In genomic region chr2:197452754-197453122, GRCh38 we compare ENCODE assay signal across 8 cellular contexts. TPM values are rescaled to one million over a fixed set of nuclear protein-coding genes. Genes with fewer than 3 reads are reported as not detected.
DNase-seq lines count a peak whose midpoint lies in the region; ATAC-seq and TF ChIP-seq lines count a peak whose summit lies in the region.

No MANE protein-coding gene starts in this region.

- peaks cover 15% of the 10 kb centered on the region for H3K4me1 Mint-ChIP-seq in progenitor cell of endocrine pancreas (ENCODE audit: low read depth)

- TF ChIP-seq POLR2A in Raji (IDR thresholded peaks at IDR 0.05; ENCODE audit: insufficient read depth, low read depth, low read length) (peak; percentile 76; the same call in 1 of the 2 replicates), esophagus squamous epithelium (IDR thresholded peaks at IDR 0.05) (no peak)

- H4K20me1 ChIP-seq in DND-41 (ENCODE audit: insufficient read depth, low read length), result peaks cover 19% of the 10 kb centered on the region; the same call in 1 of the 2 replicates

- H3K36me3 Mint-ChIP-seq in progenitor cell of endocrine pancreas (ENCODE audit: insufficient read depth), result no peaks in the 10 kb centered on the region

- peak overlapping the region; percentile 84 for H2AFZ ChIP-seq in DND-41 (ENCODE audit: low read depth, low read length)

- DNase-seq in DND-41, result no peak
- no peak for DNase-seq in esophagus squamous epithelium (lab: John Stamatoyannopoulos, UW)
- DNase-seq in progenitor cell of endocrine pancreas (ENCODE audit: low spot score, unreplicated experiment), result no peak
- no peak for DNase-seq in NK-92 (lab: John Stamatoyannopoulos, UW; ENCODE audit: unreplicated experiment)
- DNase-seq in inferior parietal cortex (ENCODE audit: extremely low spot score), result no peak

- 2 to 4% methylated on average over 7 to 10 of the region's 11 CpGs for WGBS in esophagus squamous epithelium, 2 donors

- H3K4me3 ChIP-seq in DND-41 (ENCODE audit: low read depth in 1 of 2, low read length in 2 of 2), result peak overlapping the region; percentile 27 to 76
- H3K4me3 ChIP-seq in esophagus squamous epithelium, result peak overlapping the region; percentile 66 to 97 (median 92)

- intact Hi-C loops in esophagus squamous epithelium (cut with DNase I), result loop anchor here (5.0 kb wide), 1 partner anchor 45 kb away; the partner anchor contains the start of gene HSPD1

- H3K9me3 ChIP-seq in DND-41 (ENCODE audit: insufficient read depth, low read length, severe bottlenecking) (no peaks in the 10 kb centered on the region), esophagus squamous epithelium (no peaks in the 10 kb centered on the region)

- H3K79me2 ChIP-seq in DND-41 (ENCODE audit: insufficient read depth, low read length), result peaks cover 50% of the 10 kb centered on the region

- peak overlapping the region; percentile 65 for H3K9ac ChIP-seq in DND-41 (ENCODE audit: low read depth, low read length)

- H3K9me3 Mint-ChIP-seq in progenitor cell of endocrine pancreas (ENCODE audit: low read depth), result no peaks in the 10 kb centered on the region

- H3K27me3 Mint-ChIP-seq in progenitor cell of endocrine pancreas, result no peaks in the 10 kb centered on the region

- H3K27ac ChIP-seq in DND-41 (ENCODE audit: low read length) (peak overlapping the region; percentile 94), esophagus squamous epithelium (peak overlapping the region; percentile 98 to 100 (median 100))

- peak overlapping the region; percentile 95 for H3K4me3 Mint-ChIP-seq in progenitor cell of endocrine pancreas (ENCODE audit: low read depth)

- no peaks in the 10 kb centered on the region for H3K36me3 ChIP-seq in DND-41 (ENCODE audit: insufficient read depth, low read length)
- H3K36me3 ChIP-seq in esophagus squamous epithelium, result no peaks in the 10 kb centered on the region

- no peak for TF ChIP-seq CTCF in DND-41 (IDR thresholded peaks at IDR 0.05; ENCODE audit: borderline replicate concordance, extremely low read depth, low read length, poor library complexity, severe bottlenecking)
- TF ChIP-seq CTCF in esophagus squamous epithelium (IDR thresholded peaks at IDR 0.05), result no peak
- TF ChIP-seq CTCF in progenitor cell of endocrine pancreas (IDR thresholded peaks at IDR 0.05; ENCODE audit: unreplicated experiment), result no peak

- H3K4me1 ChIP-seq in DND-41 (ENCODE audit: insufficient read depth, low read length) (peaks cover 37% of the 10 kb centered on the region), esophagus squamous epithelium (peaks cover 8 to 39% (median 13%) of the 10 kb centered on the region in 3 donors)

- H3K27me3 ChIP-seq in DND-41 (ENCODE audit: insufficient read depth, low read length, poor library complexity) (no peaks in the 10 kb centered on the region), esophagus squamous epithelium (no peaks in the 10 kb centered on the region)

- peak overlapping the region; percentile 98 for H3K27ac Mint-ChIP-seq in progenitor cell of endocrine pancreas

- peak overlapping the region; percentile 81 for H3K4me2 ChIP-seq in DND-41 (ENCODE audit: insufficient read depth, low read length)

- ATAC-seq in DND-41 (ENCODE audit: insufficient read depth, low read depth) (no peak), GM19324 (IDR thresholded peaks at IDR 0.05; ENCODE audit: low FRiP score, unreplicated experiment) (no peak), GM21447 (IDR thresholded peaks at IDR 0.05; ENCODE audit: unreplicated experiment) (no peak)

RNA-seq across cellular contexts. Expression of gene COQ10B, which starts 0.6 kb away (rescaled TPM):
- total RNA-seq in esophagus squamous epithelium (10 to 100 TPM; 15.9 to 26.3 (median 22.7) TPM), progenitor cell of endocrine pancreas (11.0 and 11.8 TPM in 2 replicates)

RNA-seq across cellular contexts. Expression of gene SF3B1, which starts 17.9 kb away (rescaled TPM):
- 100 to 1,000 TPM; 113 to 259 (median 149) TPM for total RNA-seq in esophagus squamous epithelium
- total RNA-seq in progenitor cell of endocrine pancreas, result 348 and 370 TPM in 2 replicates

RNA-seq across cellular contexts. Expression of gene HSPD1, which starts 46.9 kb away (rescaled TPM):
- total RNA-seq in esophagus squamous epithelium (100 to 1,000 TPM; 101 to 226 (median 177) TPM), progenitor cell of endocrine pancreas (403 and 409 TPM in 2 replicates)

RNA-seq across cellular contexts. Expression of gene HSPE1, which starts 47.4 kb away (rescaled TPM):
- total RNA-seq in esophagus squamous epithelium, result 100 to 1,000 TPM in 3 of 4 donors, 10 to 100 TPM in 1; 80.9 to 217 (median 138) TPM
- total RNA-seq in progenitor cell of endocrine pancreas, result 180 and 185 TPM in 2 replicates
